In the genomic region with DNA sequence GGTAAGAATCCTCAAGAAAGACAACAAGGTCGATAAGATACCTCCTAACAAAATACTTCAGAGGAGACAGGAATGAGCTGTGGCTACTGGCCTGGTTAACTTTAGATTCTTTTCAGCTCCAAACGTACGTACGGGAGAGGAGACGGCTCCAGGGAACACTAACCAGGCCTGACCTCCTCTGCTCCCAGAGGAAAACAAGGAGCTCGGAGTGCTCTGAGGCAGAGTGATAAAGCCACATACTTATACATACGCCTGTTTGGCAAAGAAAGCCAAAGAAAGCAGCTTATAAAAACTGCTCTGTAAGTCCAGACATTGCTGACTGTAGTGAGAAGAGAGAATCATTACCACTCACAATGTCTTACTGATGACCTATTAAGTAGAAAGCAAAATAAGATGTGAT, we compare ENCODE assay signal across 14 cellular contexts.
A peak's percentile ranks its signal among the peaks of the same experiment; 100 is the strongest.
DNase-seq lines count a peak whose midpoint lies in the region; ATAC-seq and TF ChIP-seq lines count a peak whose summit lies in the region.
"Had no signal": no experiment of that assay in that cellular context is flagged by ENCODE, and none has a peak within 500 bp of the region (broad histone marks: within the 10 kb centered on the region; RNA-seq: fewer than 3 reads in every experiment).

No MANE protein-coding gene starts in this region.

- no peak overlapping the region for H3K4me3 Mint-ChIP-seq in GM23338
- H3K4me3 Mint-ChIP-seq in activated naive CD8-positive, alpha-beta T cell treated with anti-CD3 and anti-CD28 coated beads, Interleukin-2, amount 50 U/mL, for 24 hours = no peak overlapping the region
- H3K4me3 Mint-ChIP-seq: activated naive CD8-positive, alpha-beta T cell treated with anti-CD3 and anti-CD28 coated beads for 36 hours; dendritic cell treated with granulocyte-macrophage colony-stimulating factor and Interleukin-4, amounts not matched to agents 40 ng/mL and 50 ng/mL, for 4 days had no signal

- no peaks in the 10 kb centered on the region for H3K9me3 ChIP-seq in body of pancreas
- no peaks in the 10 kb centered on the region for H3K9me3 ChIP-seq in hepatocyte (ENCODE audit: low read depth)
- no peaks in the 10 kb centered on the region for H3K9me3 ChIP-seq in osteoblast (ENCODE audit: low read depth, low read length)
- no peaks in the 10 kb centered on the region for H3K9me3 ChIP-seq in Karpas-422 (ENCODE audit: low read length)
- H3K9me3 ChIP-seq: neutrophil, tibial nerve had no signal

- no peaks in the 10 kb centered on the region for H4K20me1 ChIP-seq in GM23338 (replicated peaks; ENCODE audit: insufficient read depth)
- no peaks in the 10 kb centered on the region for H4K20me1 ChIP-seq in hepatocyte (ENCODE audit: insufficient read depth, poor library complexity, severe bottlenecking)
- H4K20me1 ChIP-seq in osteoblast (ENCODE audit: insufficient read depth, low read length) = no peaks in the 10 kb centered on the region
- H4K20me1 ChIP-seq in Karpas-422 (ENCODE audit: insufficient read depth, low read depth, low read length) = no peaks in the 10 kb centered on the region

- peaks cover 2% of the 10 kb centered on the region; the same call in 1 of the 2 replicates for H3K4me1 ChIP-seq in GM23338 (ENCODE audit: insufficient read depth)
- H3K4me1 ChIP-seq in body of pancreas = no peaks in the 10 kb centered on the region
- H3K4me1 ChIP-seq in hepatocyte (ENCODE audit: insufficient read depth) = peaks cover 16% of the 10 kb centered on the region
- H3K4me1 ChIP-seq in osteoblast (ENCODE audit: insufficient read depth, low read length) = no peaks in the 10 kb centered on the region
- no peaks in the 10 kb centered on the region for H3K4me1 ChIP-seq in Karpas-422 (ENCODE audit: low read length)

- no peak overlapping the region for H3K27ac Mint-ChIP-seq in GM23338
- H3K27ac Mint-ChIP-seq in activated naive CD8-positive, alpha-beta T cell treated with anti-CD3 and anti-CD28 coated beads, Interleukin-2, amount 50 U/mL, for 24 hours = no peak overlapping the region
- H3K27ac Mint-ChIP-seq: activated naive CD8-positive, alpha-beta T cell treated with anti-CD3 and anti-CD28 coated beads for 36 hours; dendritic cell treated with granulocyte-macrophage colony-stimulating factor and Interleukin-4, amounts not matched to agents 40 ng/mL and 50 ng/mL, for 4 days had no signal

- H3K36me3 ChIP-seq in GM23338 (ENCODE audit: insufficient read depth) = no peaks in the 10 kb centered on the region
- H3K36me3 ChIP-seq in body of pancreas (replicated peaks in 1 of 2; ENCODE audit: insufficient read depth in 1 of 2, low read depth in 2 of 2) = no peaks in the 10 kb centered on the region
- H3K36me3 ChIP-seq in hepatocyte (replicated peaks; ENCODE audit: insufficient read depth, low read depth) = no peaks in the 10 kb centered on the region
- H3K36me3 ChIP-seq in osteoblast (ENCODE audit: insufficient read depth, low read length) = no peaks in the 10 kb centered on the region
- no peaks in the 10 kb centered on the region for H3K36me3 ChIP-seq in Karpas-422 (ENCODE audit: insufficient read depth, low read length)
- H3K36me3 ChIP-seq: neutrophil, tibial nerve had no signal

- no peaks in the 10 kb centered on the region for H3F3A ChIP-seq in GM23338 (replicated peaks; ENCODE audit: low read depth)

- ATAC-seq in GM23338 (no peak; the same call in 2 of the 3 replicates), body of pancreas (peak; percentile 30)
- no peak for ATAC-seq in activated naive CD8-positive, alpha-beta T cell treated with anti-CD3 and anti-CD28 coated beads, Interleukin-2, amount 50 U/mL, for 24 hours

- WGBS in body of pancreas, 2 donors = 43% methylated on average over 7 of the region's 7 CpGs
- 23% methylated on average over 7 of the region's 7 CpGs for WGBS in hepatocyte (ENCODE audit: low lambda C conversion rate, missing lambda C conversion rate)

- H2AFZ ChIP-seq in GM23338 (peak overlapping the region; percentile 33; the same call in 1 of the 2 replicates), hepatocyte (peak overlapping the region; percentile 19), osteoblast (ENCODE audit: low read length) (peak overlapping the region; percentile 53), Karpas-422 (ENCODE audit: low read length) (no peak overlapping the region)

- TF ChIP-seq CTCF in GM23338 (conservative IDR thresholded peaks at IDR 0.05; ENCODE audit: low read depth in 2 of 2) (no peak), body of pancreas (IDR thresholded peaks at IDR 0.05) (no peak), hepatocyte (IDR thresholded peaks at IDR 0.05; ENCODE audit: poor library complexity) (no peak), osteoblast (IDR thresholded peaks at IDR 0.05; ENCODE audit: extremely low read depth, low read depth, low read length) (no peak)

- TF ChIP-seq POLR2A in body of pancreas (IDR thresholded peaks at IDR 0.05) = no peak

- H3K4me1 Mint-ChIP-seq in GM23338 = peaks cover 3% of the 10 kb centered on the region; the same call in 2 of the 3 replicates
- no peaks in the 10 kb centered on the region for H3K4me1 Mint-ChIP-seq in activated naive CD8-positive, alpha-beta T cell treated with anti-CD3 and anti-CD28 coated beads, Interleukin-2, amount 50 U/mL, for 24 hours
- H3K4me1 Mint-ChIP-seq: activated naive CD8-positive, alpha-beta T cell treated with anti-CD3 and anti-CD28 coated beads for 36 hours had no signal

- H3K36me3 Mint-ChIP-seq in GM23338 (ENCODE audit: low read depth) = no peaks in the 10 kb centered on the region
- H3K36me3 Mint-ChIP-seq in activated naive CD8-positive, alpha-beta T cell treated with anti-CD3 and anti-CD28 coated beads, Interleukin-2, amount 50 U/mL, for 24 hours (ENCODE audit: low read depth) = no peaks in the 10 kb centered on the region
- H3K36me3 Mint-ChIP-seq: activated naive CD8-positive, alpha-beta T cell treated with anti-CD3 and anti-CD28 coated beads for 36 hours had no signal

- peaks cover 2% of the 10 kb centered on the region for H3K27me3 Mint-ChIP-seq in GM23338 (ENCODE audit: insufficient read depth, low read depth, poor library complexity)
- H3K27me3 Mint-ChIP-seq in activated naive CD8-positive, alpha-beta T cell treated with anti-CD3 and anti-CD28 coated beads, Interleukin-2, amount 50 U/mL, for 24 hours = no peaks in the 10 kb centered on the region
- H3K27me3 Mint-ChIP-seq: activated naive CD8-positive, alpha-beta T cell treated with anti-CD3 and anti-CD28 coated beads for 36 hours; dendritic cell treated with granulocyte-macrophage colony-stimulating factor and Interleukin-4, amounts not matched to agents 40 ng/mL and 50 ng/mL, for 4 days had no signal

- intact Hi-C loops in body of pancreas (cut with DNase I) = no loop called here

- H3K4me3 ChIP-seq in GM23338 (no peak overlapping the region), body of pancreas (no peak overlapping the region), hepatocyte (no peak overlapping the region), osteoblast (ENCODE audit: insufficient read depth, low read length) (no peak overlapping the region), Karpas-422 (ENCODE audit: low read length) (no peak overlapping the region)
- H3K4me3 ChIP-seq: tibial nerve had no signal

- no peaks in the 10 kb centered on the region for H3K9me3 Mint-ChIP-seq in GM23338
- no peaks in the 10 kb centered on the region for H3K9me3 Mint-ChIP-seq in activated naive CD8-positive, alpha-beta T cell treated with anti-CD3 and anti-CD28 coated beads, Interleukin-2, amount 50 U/mL, for 24 hours
- H3K9me3 Mint-ChIP-seq: activated naive CD8-positive, alpha-beta T cell treated with anti-CD3 and anti-CD28 coated beads for 36 hours; dendritic cell treated with granulocyte-macrophage colony-stimulating factor and Interleukin-4, amounts not matched to agents 40 ng/mL and 50 ng/mL, for 4 days had no signal

- DNase-seq in GM23338 (ENCODE audit: low spot score) = no peak
- DNase-seq in body of pancreas = peak in 1 of 4 donors; percentile 7
- DNase-seq in hepatocyte (ENCODE audit: low spot score) = peak; percentile 43
- DNase-seq in osteoblast (ENCODE audit: insufficient read length, low spot score, missing footprints) = no peak
- no peak for DNase-seq in SKM-1 (lab: John Stamatoyannopoulos, UW; ENCODE audit: unreplicated experiment)
- DNase-seq in activated naive CD8-positive, alpha-beta T cell treated with anti-CD3 and anti-CD28 coated beads, Interleukin-2, amount 50 U/mL, for 24 hours = no peak
- DNase-seq in activated effector memory CD4-positive, alpha-beta T cell treated with Interleukin-2 at 50 U/mL for 16 hours = no peak
- no peak for DNase-seq in Karpas-422
- DNase-seq: activated naive CD8-positive, alpha-beta T cell treated with anti-CD3 and anti-CD28 coated beads for 36 hours; NCI-H2029 treated with DMSO at 0.1 percent for 48 hours had no signal

- no peak overlapping the region for H3K9ac ChIP-seq in Karpas-422 (ENCODE audit: low read length)

- no peaks in the 10 kb centered on the region for H3K9me2 ChIP-seq in GM23338 (ENCODE audit: insufficient read depth)
- no peaks in the 10 kb centered on the region for H3K9me2 ChIP-seq in hepatocyte (replicated peaks; ENCODE audit: insufficient read depth)
- H3K9me2 ChIP-seq in Karpas-422 (replicated peaks; ENCODE audit: insufficient read depth, low read length) = no peaks in the 10 kb centered on the region

- H3K27ac ChIP-seq in GM23338 (ENCODE audit: low read depth) (no peak overlapping the region), body of pancreas (no peak overlapping the region), hepatocyte (peak overlapping the region; percentile 17), osteoblast (ENCODE audit: low read depth, low read length) (no peak overlapping the region), Karpas-422 (ENCODE audit: low read length) (no peak overlapping the region)
- H3K27ac ChIP-seq: neutrophil, VCaP had no signal

- H3K27me3 ChIP-seq in GM23338 (ENCODE audit: insufficient read depth) = no peaks in the 10 kb centered on the region
- H3K27me3 ChIP-seq in body of pancreas = no peaks in the 10 kb centered on the region
- no peaks in the 10 kb centered on the region for H3K27me3 ChIP-seq in hepatocyte
- no peaks in the 10 kb centered on the region for H3K27me3 ChIP-seq in osteoblast (ENCODE audit: insufficient read depth, low read length)
- no peaks in the 10 kb centered on the region for H3K27me3 ChIP-seq in Karpas-422 (ENCODE audit: low read length)
- H3K27me3 ChIP-seq: neutrophil, tibial nerve had no signal

- H3K79me2 ChIP-seq in GM23338 (replicated peaks; ENCODE audit: insufficient read depth) (no peaks in the 10 kb centered on the region), hepatocyte (no peaks in the 10 kb centered on the region), osteoblast (ENCODE audit: insufficient read depth, low read length) (no peaks in the 10 kb centered on the region), Karpas-422 (ENCODE audit: low read length) (no peaks in the 10 kb centered on the region)

- no peak overlapping the region for H3K4me2 ChIP-seq in GM23338
- peak overlapping the region; percentile 40 for H3K4me2 ChIP-seq in hepatocyte
- peak overlapping the region; percentile 35 for H3K4me2 ChIP-seq in osteoblast (ENCODE audit: insufficient read depth, low read length)
- no peak overlapping the region for H3K4me2 ChIP-seq in Karpas-422 (ENCODE audit: low read depth, low read length, poor library complexity, severe bottlenecking)

TF ChIP-seq in GM23338, 12 proteins besides CTCF, POLR2A, EP300 and RAD21 (continues in another document):
- TF ChIP-seq JUNB (IDR thresholded peaks at IDR 0.05; ENCODE audit: unreplicated experiment) = no peak
- no peak for TF ChIP-seq CREB1 (CRISPR knock-in tag; IDR thresholded peaks at IDR 0.05; ENCODE audit: low read depth)
- TF ChIP-seq POLR2AphosphoS5 (IDR thresholded peaks at IDR 0.05; ENCODE audit: low read depth) = no peak

Comparison
In these comparisons a context has a peak if more than half of its experiments do, and no peak if none do; other contexts are left out.
1. H3K4me2 ChIP-seq: peak in hepatocyte (single experiment) and osteoblast (single experiment); none in GM23338 (single experiment) and Karpas-422 (single experiment).